In genomic region chr12:12349711-12350665, GRCh38 we compare ENCODE assay signal across 8 cellular contexts. TPM values are rescaled to one million over a fixed set of nuclear protein-coding genes. Genes with fewer than 3 reads are reported as not detected.
A peak's percentile ranks its signal among the peaks of the same experiment; 100 is the strongest.
DNase-seq lines count a peak whose midpoint lies in the region; ATAC-seq and TF ChIP-seq lines count a peak whose summit lies in the region.

MANSC1 (minus strand) TSS chr12:12350242; CDS start chr12:12343314, 6,928 bp downstream.

- peak within 1 kb of the TSS; percentile 41; the same call in 1 of the 2 replicates for H3K9ac ChIP-seq in DND-41 (ENCODE audit: low read depth, low read length)

- no peaks in the 10 kb centered on the region for H3K27me3 ChIP-seq in DND-41 (ENCODE audit: insufficient read depth, low read length, poor library complexity)
- H3K27me3 ChIP-seq in ascending aorta = no peaks in the 10 kb centered on the region
- H3K27me3 ChIP-seq in right atrium auricular region = no peaks in the 10 kb centered on the region

- H3K4me2 ChIP-seq in DND-41 (ENCODE audit: insufficient read depth, low read length) = peak within 1 kb of the TSS; percentile 67

- no peaks in the 10 kb centered on the region for H3K79me2 ChIP-seq in DND-41 (ENCODE audit: insufficient read depth, low read length)

- no peak within 1 kb of the TSS for H3K27ac ChIP-seq in DND-41 (ENCODE audit: low read length)
- peak within 1 kb of the TSS; percentile 44 for H3K27ac ChIP-seq in KOPT-K1 (ENCODE audit: low read depth, low read length, poor library complexity, severe bottlenecking)
- peak within 1 kb of the TSS; percentile 92 for H3K27ac ChIP-seq in ascending aorta
- H3K27ac ChIP-seq in right atrium auricular region = peak within 1 kb of the TSS; percentile 65 to 76

- H3K4me1 ChIP-seq in DND-41 (ENCODE audit: insufficient read depth, low read length) = peaks cover 17% of the 10 kb centered on the region
- H3K4me1 ChIP-seq in ascending aorta = peaks cover 0 to 12% of the 10 kb centered on the region in 2 donors
- peaks cover 0 to 12% of the 10 kb centered on the region in 2 donors for H3K4me1 ChIP-seq in right atrium auricular region

- H3K9me3 ChIP-seq in DND-41 (ENCODE audit: insufficient read depth, low read length, severe bottlenecking) = no peaks in the 10 kb centered on the region
- no peaks in the 10 kb centered on the region for H3K9me3 ChIP-seq in KOPT-K1 (ENCODE audit: insufficient read depth, low read length, poor library complexity, severe bottlenecking)
- no peaks in the 10 kb centered on the region for H3K9me3 ChIP-seq in ascending aorta
- H3K9me3 ChIP-seq in right atrium auricular region = no peaks in the 10 kb centered on the region

- TF ChIP-seq CTCF in DND-41 (IDR thresholded peaks at IDR 0.05; ENCODE audit: borderline replicate concordance, extremely low read depth, low read length, poor library complexity, severe bottlenecking) = peak; percentile 37
- peak; percentile 32 to 46 (median 35) for TF ChIP-seq CTCF in ascending aorta (IDR thresholded peaks at IDR 0.05)
- peak in 1 of 2 donors; percentile 53 for TF ChIP-seq CTCF in right atrium auricular region (IDR thresholded peaks at IDR 0.05)

- H3K36me3 ChIP-seq in DND-41 (ENCODE audit: insufficient read depth, low read length) (no peaks in the 10 kb centered on the region), KOPT-K1 (ENCODE audit: insufficient read depth, low read length) (no peaks in the 10 kb centered on the region), ascending aorta (no peaks in the 10 kb centered on the region), right atrium auricular region (no peaks in the 10 kb centered on the region)

- DNase-seq in DND-41 (peak; percentile 73), SW480 (ENCODE audit: low spot score) (peak; percentile 64), ascending aorta (ENCODE audit: low spot score in 2 of 2) (peak in 1 of 2 donors; percentile 84), right atrium auricular region (ENCODE audit: low spot score) (peak; percentile 61), posterior vena cava (ENCODE audit: low spot score) (peak; percentile 91), dedifferentiated amniotic fluid mesenchymal stem cell (ENCODE audit: extremely low spot score) (no peak)

- intact Hi-C loops in ascending aorta (cut with DNase I) (loop anchor here (10.0 kb wide), 1 partner anchor 775 kb away; no protein-coding TSS in a partner anchor), posterior vena cava (cut with DNase I) (no loop called here)

- 0 out of 2 replicates have a peak, but pooled peaks cover 3% of the 10 kb centered on the region for H4K20me1 ChIP-seq in DND-41 (ENCODE audit: insufficient read depth, low read length)

- H2AFZ ChIP-seq in DND-41 (ENCODE audit: low read depth, low read length) = peak within 1 kb of the TSS; percentile 74

- H3K4me3 ChIP-seq in DND-41 (ENCODE audit: low read depth in 1 of 2, low read length in 2 of 2) = peak within 1 kb of the TSS; percentile 9 to 55; a peak in 3 of 4 replicates
- H3K4me3 ChIP-seq in ascending aorta = peak within 1 kb of the TSS; percentile 82 to 95
- peak within 1 kb of the TSS; percentile 69 to 70 for H3K4me3 ChIP-seq in right atrium auricular region

- ATAC-seq in DND-41 (ENCODE audit: insufficient read depth, low read depth) = peak; percentile 83
- no peak for ATAC-seq in GM19397 (IDR thresholded peaks at IDR 0.05; ENCODE audit: unreplicated experiment)

RNA-seq across cellular contexts. Expression of gene MANSC1, which starts in this region (rescaled TPM):
- total RNA-seq in ascending aorta (72.1 TPM), right atrium auricular region (10 to 100 TPM; 16.5 to 28.0 TPM), posterior vena cava (10 to 100 TPM; 20.3 to 23.2 TPM)

Comparison
In these comparisons a context has a peak if more than half of its experiments do, and no peak if none do; other contexts are left out.
1. H3K4me3 ChIP-seq: peak in every context shown above with its lines; median percentile 88 in ascending aorta; 70 in right atrium auricular region; 32 in DND-41.